ENCODE assay signal across 8 cellular contexts in the genomic region with DNA sequence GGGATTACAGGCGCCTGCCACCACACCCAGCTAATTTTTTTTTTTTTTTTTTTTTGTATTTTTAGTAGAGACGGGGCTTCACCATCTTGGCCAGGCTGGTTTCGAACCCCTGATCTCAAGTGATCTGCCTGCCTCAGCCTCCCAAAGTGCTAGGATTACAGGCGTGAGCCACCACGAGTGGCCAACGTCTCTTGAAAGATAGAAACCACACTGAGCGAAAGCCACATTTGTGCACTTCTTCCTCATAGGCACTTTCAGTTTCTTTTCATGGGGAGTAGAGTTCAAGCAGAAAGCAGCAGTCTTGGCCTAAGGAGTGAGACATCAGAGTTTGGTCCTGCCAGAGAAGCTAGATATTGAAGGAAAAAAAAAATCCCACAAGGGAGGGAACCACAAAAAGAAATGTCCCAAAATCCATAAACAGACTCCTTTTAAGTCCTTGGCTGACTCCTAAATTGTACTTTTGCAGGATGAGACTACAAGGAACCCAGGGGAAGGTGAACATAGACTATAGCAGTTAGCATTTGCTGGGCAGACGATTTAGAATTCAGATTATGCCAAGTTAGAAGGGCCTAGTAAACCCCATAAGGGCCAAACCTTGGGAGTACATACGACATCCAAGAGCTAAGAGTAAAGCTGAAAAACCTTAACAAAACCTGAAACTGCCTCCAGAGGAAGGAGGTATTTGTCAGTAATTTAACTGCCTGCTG. TPM values are rescaled to one million over a fixed set of nuclear protein-coding genes. Genes with fewer than 3 reads are reported as not detected.
DNase-seq lines count a peak whose midpoint lies in the region; ATAC-seq, FAIRE-seq and TF ChIP-seq lines count a peak whose summit lies in the region.

No MANE protein-coding gene starts in this region.

- H3K27ac ChIP-seq in breast epithelium: no peak overlapping the region

- H3K4me1 Mint-ChIP-seq in natural killer cell: peaks cover 13 to 15% of the 10 kb centered on the region in 2 donors

- H3K9me3 ChIP-seq in breast epithelium: no peaks in the 10 kb centered on the region

- no peak for FAIRE-seq in HTR-8/SVneo (lab: Jason Lieb, UNC)

- no peaks in the 10 kb centered on the region for H3K36me3 Mint-ChIP-seq in natural killer cell

- no peak for TF ChIP-seq POLR2A in breast epithelium (IDR thresholded peaks at IDR 0.05)

- H3K27me3 ChIP-seq in breast epithelium: no peaks in the 10 kb centered on the region

- peak; percentile 95 for ATAC-seq in GM19463 (IDR thresholded peaks at IDR 0.05; ENCODE audit: unreplicated experiment)
- ATAC-seq in HG03378 (IDR thresholded peaks at IDR 0.05; ENCODE audit: unreplicated experiment): peak; percentile 90
- ATAC-seq in natural killer cell: peak; percentile 78 to 98 (median 96)
- ATAC-seq in HG03139 (IDR thresholded peaks at IDR 0.05; ENCODE audit: unreplicated experiment): no peak

- H3K4me3 ChIP-seq in breast epithelium: no peak overlapping the region

- H3K36me3 ChIP-seq in breast epithelium: no peaks in the 10 kb centered on the region

- intact Hi-C loops in natural killer cell (cut with micrococcal nuclease) (no loop called here), breast epithelium (cut with DNase I; ENCODE audit: low total_unique reads) (no loop called here)

- peak; percentile 2 for DNase-seq in activated T-cell treated with anti-CD3 and anti-CD28 coated beads for 1 hour (ENCODE audit: low read depth)
- DNase-seq in natural killer cell: no peak
- no peak for DNase-seq in HTR-8/SVneo (ENCODE audit: insufficient read length, low spot score)
- no peak for DNase-seq in cerebellar nuclear complex (lab: John Stamatoyannopoulos, UW)
- no peak for DNase-seq in breast epithelium (ENCODE audit: low spot score in 2 of 2)

- no peaks in the 10 kb centered on the region for H3K4me1 ChIP-seq in breast epithelium

- no peak overlapping the region for H3K4me3 Mint-ChIP-seq in natural killer cell

- TF ChIP-seq CTCF in natural killer cell (IDR thresholded peaks at IDR 0.05): no peak
- TF ChIP-seq CTCF in breast epithelium (IDR thresholded peaks at IDR 0.05): no peak

- no peaks in the 10 kb centered on the region for H3K9me3 Mint-ChIP-seq in natural killer cell

- H3K27ac Mint-ChIP-seq in natural killer cell: peak overlapping the region; percentile 88 to 91

- H3K27me3 Mint-ChIP-seq in natural killer cell (ENCODE audit: low read depth in 2 of 2): no peaks in the 10 kb centered on the region

RNA-seq across cellular contexts. Expression of gene GLIPR2, which starts 43.9 kb away (rescaled TPM):
- 100 to 1,000 TPM; 124 to 135 (median 125) TPM for total RNA-seq in natural killer cell
- 10 to 100 TPM; 16.5 to 57.4 (median 26.9) TPM for total RNA-seq in breast epithelium

RNA-seq across cellular contexts. Expression of gene RECK, which starts 55.9 kb away (rescaled TPM):
- 10 to 100 TPM in 1 of 3 donors, 1 to 10 TPM in 2; 7.4 to 10.3 (median 8.0) TPM for total RNA-seq in natural killer cell
- 10 to 100 TPM; 12.7 to 25.6 (median 17.7) TPM for total RNA-seq in breast epithelium
